ENCODE assay signal across 1 cellular context in genomic region chr17:20224379-20224778, GRCh38.
TF ChIP-seq lines count a peak whose summit lies in the region.

No MANE protein-coding gene starts in this region.

TF ChIP-seq in H1, 55 proteins besides CTCF, POLR2A, EP300 and RAD21:
- no peak for TF ChIP-seq ZNF274 (IDR thresholded peaks at IDR 0.05; ENCODE audit: borderline replicate concordance, extremely low read depth, low read length)
- no peak for TF ChIP-seq SP1 (IDR thresholded peaks at IDR 0.05; ENCODE audit: low read depth, low read length)
- no peak for TF ChIP-seq CBX5 (IDR thresholded peaks at IDR 0.05; ENCODE audit: low read depth, low read length)
- TF ChIP-seq GABPA (IDR thresholded peaks at IDR 0.05; ENCODE audit: borderline replicate concordance, insufficient read depth, low read length) = no peak
- TF ChIP-seq KDM4A (IDR thresholded peaks at IDR 0.05; ENCODE audit: low read depth, low read length, severe bottlenecking) = no peak
- TF ChIP-seq BACH1 (IDR thresholded peaks at IDR 0.05; ENCODE audit: low read length) = no peak
- no peak for TF ChIP-seq CBX8 (IDR thresholded peaks at IDR 0.05; ENCODE audit: borderline replicate concordance, low read depth, low read length)
- TF ChIP-seq TEAD4 (IDR thresholded peaks at IDR 0.05; ENCODE audit: low read depth, low read length) = no peak
- TF ChIP-seq SUZ12 (IDR thresholded peaks at IDR 0.05; ENCODE audit: low read length) = no peak
- no peak for TF ChIP-seq SRF (IDR thresholded peaks at IDR 0.05; ENCODE audit: low read depth, low read length)
- no peak for TF ChIP-seq ASH2L (IDR thresholded peaks at IDR 0.05; ENCODE audit: low read length)
- no peak for TF ChIP-seq BCL11A (IDR thresholded peaks at IDR 0.05; ENCODE audit: low read depth in 2 of 2, low read length in 2 of 2)
- TF ChIP-seq TCF12 (IDR thresholded peaks at IDR 0.05; ENCODE audit: low read depth, low read length) = no peak
- no peak for TF ChIP-seq TAF1 (IDR thresholded peaks at IDR 0.05; ENCODE audit: low read depth, low read length)
